Comparison of ENCODE assay signal across 8 cellular contexts in genomic region chrX:40012800-40013682, GRCh38.
DNase-seq lines count a peak whose midpoint lies in the region; ATAC-seq lines count a peak whose summit lies in the region.

No MANE protein-coding gene starts in this region.

- POLR2A ChIA-PET in activated naive CD8-positive, alpha-beta T cell treated with anti-CD3 and anti-CD28 coated beads, Interleukin-2, amount 10 ng/mL, durations not matched to agents 7 days and 5 days (lab: Charles Lee) = interaction anchor here (0.7 to 2.6 kb wide), 12 partner anchors 36 to 254 kb away, joined by 3 to 27 read pairs (median 4); partner anchors contain the start of gene BCOR

- intact Hi-C loops in left cardiac atrium (cut with DNase I) = loop anchor here in 1 of 2 donors (5.0 to 10.0 kb wide), 5 partner anchors 84 to 254 kb away; partner anchors contain the start of gene BCOR

- H3K27me3 Mint-ChIP-seq in activated naive CD8-positive, alpha-beta T cell treated with anti-CD3 and anti-CD28 coated beads, Interleukin-2, amount 10 ng/mL, durations not matched to agents 7 days and 5 days = peaks cover 13% of the 10 kb centered on the region

- peaks cover 22% of the 10 kb centered on the region for H3K4me1 Mint-ChIP-seq in activated naive CD8-positive, alpha-beta T cell treated with anti-CD3 and anti-CD28 coated beads, Interleukin-2, amount 10 ng/mL, durations not matched to agents 7 days and 5 days

- peak overlapping the region; percentile 67 for H3K27ac Mint-ChIP-seq in activated naive CD8-positive, alpha-beta T cell treated with anti-CD3 and anti-CD28 coated beads, Interleukin-2, amount 10 ng/mL, durations not matched to agents 7 days and 5 days

- peak; percentile 42 for ATAC-seq in HG03095 (IDR thresholded peaks at IDR 0.05; ENCODE audit: unreplicated experiment)
- ATAC-seq in activated naive CD8-positive, alpha-beta T cell treated with anti-CD3 and anti-CD28 coated beads, Interleukin-2, amount 10 ng/mL, durations not matched to agents 7 days and 5 days (ENCODE audit: low read depth) = peak; percentile 46
- ATAC-seq in left cardiac atrium = peak; percentile 44 to 62
- ATAC-seq in GM18868 (IDR thresholded peaks at IDR 0.05; ENCODE audit: unreplicated experiment) = no peak

- peak; percentile 28 for DNase-seq in stimulated activated CD4-positive, alpha-beta T cell treated with anti-CD3 and anti-CD28 coated beads, Interleukin-12 subunit alpha, Interleukin-12 subunit beta, amount 100 ng/mL, for 4 hours
- no peak for DNase-seq in stimulated activated CD4-positive, alpha-beta T cell treated with anti-CD3 and anti-CD28 coated beads, Interleukin-2, amount 100 ng/mL, for 48 hours
- DNase-seq in NCI-H774 (lab: John Stamatoyannopoulos, UW) (peak; percentile 57), left cardiac atrium (peak; percentile 74), putamen (ENCODE audit: low spot score) (peak; percentile 6)
- peak; percentile 62 for DNase-seq in activated naive CD8-positive, alpha-beta T cell treated with anti-CD3 and anti-CD28 coated beads, Interleukin-2, amount 10 ng/mL, durations not matched to agents 7 days and 5 days

- H3K4me3 Mint-ChIP-seq in activated naive CD8-positive, alpha-beta T cell treated with anti-CD3 and anti-CD28 coated beads, Interleukin-2, amount 10 ng/mL, durations not matched to agents 7 days and 5 days = peak overlapping the region; percentile 75

- H3K9me3 Mint-ChIP-seq in activated naive CD8-positive, alpha-beta T cell treated with anti-CD3 and anti-CD28 coated beads, Interleukin-2, amount 10 ng/mL, durations not matched to agents 7 days and 5 days = no peaks in the 10 kb centered on the region

- H3K36me3 Mint-ChIP-seq in activated naive CD8-positive, alpha-beta T cell treated with anti-CD3 and anti-CD28 coated beads, Interleukin-2, amount 10 ng/mL, durations not matched to agents 7 days and 5 days = no peaks in the 10 kb centered on the region

Comparison
In these comparisons a context has a peak if more than half of its experiments do, and no peak if none do; other contexts are left out.
1. DNase-seq: peak in stimulated activated CD4-positive, alpha-beta T cell treated with anti-CD3 and anti-CD28 coated beads, Interleukin-12 subunit alpha, Interleukin-12 subunit beta, amount 100 ng/mL, for 4 hours (single experiment), NCI-H774 (single experiment), activated naive CD8-positive, alpha-beta T cell treated with anti-CD3 and anti-CD28 coated beads, Interleukin-2, amount 10 ng/mL, durations not matched to agents 7 days and 5 days (single experiment), left cardiac atrium (single experiment) and putamen (single experiment); none in stimulated activated CD4-positive, alpha-beta T cell treated with anti-CD3 and anti-CD28 coated beads, Interleukin-2, amount 100 ng/mL, for 48 hours (0 of 2).